ENCODE assay signal across 1 cellular context in genomic region chr14:33343016-33343415, GRCh38.
TF ChIP-seq lines count a peak whose summit lies in the region.

No MANE protein-coding gene starts in this region.

TF ChIP-seq in HepG2, 621 proteins besides CTCF, POLR2A, EP300 and RAD21:
- TF ChIP-seq CEBPB (IDR thresholded peaks at IDR 0.05; ENCODE audit: borderline replicate concordance, low read depth, low read length) (peak; percentile 82; the same call in 1 of the 2 replicates), U2AF1 (optimal IDR thresholded peaks at IDR 0.05; ENCODE audit: low read depth, low read length) (no peak), CEBPG (CRISPR knock-in tag; IDR thresholded peaks at IDR 0.05) (0 out of 2 replicates have a peak, but pooled peaks have one; percentile 27), E2F5 (CRISPR knock-in tag; conservative IDR thresholded peaks at IDR 0.05) (no peak)
TF ChIP-seq in HepG2: peak in this region for 2.
